9 cellular contexts compared by ENCODE assay signal in the genomic region with DNA sequence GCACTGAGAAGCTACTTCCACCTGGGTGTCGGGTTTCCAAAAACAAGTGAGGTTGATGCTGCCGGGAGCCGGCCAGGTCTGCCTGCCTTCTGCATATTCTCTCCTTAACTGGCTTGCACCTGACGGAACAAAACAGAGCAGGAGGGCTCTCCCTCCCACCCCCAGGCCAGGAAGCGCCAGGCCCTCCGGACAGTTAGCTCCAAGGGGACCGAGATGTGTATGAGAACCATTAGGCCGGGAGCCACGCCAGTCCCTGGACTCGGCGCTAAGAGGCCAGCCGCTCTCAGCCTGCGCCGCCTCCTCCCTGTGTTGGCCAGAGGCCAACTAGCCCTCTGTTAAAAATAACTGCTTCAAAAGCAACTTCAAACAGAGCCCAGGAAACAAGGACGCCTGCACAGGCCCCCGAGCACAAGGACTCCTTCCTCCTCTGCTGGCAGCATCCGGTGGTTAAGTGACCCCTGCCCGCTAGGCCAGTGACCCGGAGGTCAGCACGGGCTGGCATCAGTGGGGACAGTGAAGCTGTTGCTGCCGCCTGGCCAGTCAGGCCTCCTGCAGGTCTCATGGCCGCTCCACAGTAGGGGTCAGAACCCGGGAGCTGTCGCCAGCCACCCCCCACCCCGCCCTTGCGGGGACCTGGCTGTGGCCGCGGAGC.
DNase-seq lines count a peak whose midpoint lies in the region; ATAC-seq, FAIRE-seq and TF ChIP-seq lines count a peak whose summit lies in the region.
"Had no signal": no experiment of that assay in that cellular context is flagged by ENCODE, and none has a peak within 500 bp of the region (broad histone marks: within the 10 kb centered on the region; RNA-seq: fewer than 3 reads in every experiment).

No MANE protein-coding gene starts in this region.

- no peak for TF ChIP-seq POLR2A in Peyer's patch (IDR thresholded peaks at IDR 0.05)
- TF ChIP-seq POLR2A in prostate gland (IDR thresholded peaks at IDR 0.05): no peak

- peak overlapping the region; percentile 95 for H3K27ac ChIP-seq in GM23338 (ENCODE audit: low read depth)
- H3K27ac ChIP-seq in Peyer's patch: peak overlapping the region in 2 of 4 donors; percentile 35 to 36
- no peak overlapping the region for H3K27ac ChIP-seq in prostate gland
- H3K27ac ChIP-seq in CD8-positive, alpha-beta memory T cell (ENCODE audit: low read depth, low read length): no peak overlapping the region

- FAIRE-seq in RCC 7860 (lab: Jason Lieb, UNC): no peak

- H3K79me2 ChIP-seq in GM23338 (replicated peaks; ENCODE audit: insufficient read depth): no peaks in the 10 kb centered on the region

- H4K20me1 ChIP-seq in GM23338 (replicated peaks; ENCODE audit: insufficient read depth): no peaks in the 10 kb centered on the region

- intact Hi-C loops in cardiac septum (cut with DNase I): loop anchor here (5.0 kb wide), 1 partner anchor 107 kb away; a partner anchor contains a TSS
- intact Hi-C loops in prostate gland (cut with DNase I): no loop called here
- intact Hi-C loops in activated naive CD4-positive, alpha-beta T cell treated with anti-CD3 and anti-CD28 coated beads for 36 hours (cut with micrococcal nuclease): no loop called here

- POLR2A ChIA-PET in CD8-positive, alpha-beta memory T cell (lab: Charles Lee): no interaction called here

- H3K9me3 Mint-ChIP-seq in GM23338: peaks cover 24% of the 10 kb centered on the region
- peaks cover 0 to 8% (median 6%) of the 10 kb centered on the region in 5 donors for H3K9me3 Mint-ChIP-seq in CD8-positive, alpha-beta memory T cell
- peaks cover 8% of the 10 kb centered on the region for H3K9me3 Mint-ChIP-seq in activated naive CD4-positive, alpha-beta T cell treated with anti-CD3 and anti-CD28 coated beads for 36 hours

- peaks cover 7% of the 10 kb centered on the region; the same call in 1 of the 2 replicates for H3F3A ChIP-seq in GM23338 (replicated peaks; ENCODE audit: low read depth)

- peak; percentile 72 for ATAC-seq in GM23338
- ATAC-seq in HG03521 (IDR thresholded peaks at IDR 0.05; ENCODE audit: unreplicated experiment): no peak
- ATAC-seq: Panc1 had no signal

- peak overlapping the region; percentile 63 for H3K4me2 ChIP-seq in GM23338

- H3K4me3 ChIP-seq in GM23338: no peak overlapping the region
- no peak overlapping the region for H3K4me3 ChIP-seq in Peyer's patch
- no peak overlapping the region for H3K4me3 ChIP-seq in prostate gland
- no peak overlapping the region for H3K4me3 ChIP-seq in CD8-positive, alpha-beta memory T cell (ENCODE audit: low read length)

- peak overlapping the region; percentile 97 for H3K27ac Mint-ChIP-seq in GM23338
- H3K27ac Mint-ChIP-seq in CD8-positive, alpha-beta memory T cell: no peak overlapping the region
- H3K27ac Mint-ChIP-seq in activated naive CD4-positive, alpha-beta T cell treated with anti-CD3 and anti-CD28 coated beads for 36 hours: no peak overlapping the region

- no peaks in the 10 kb centered on the region for H3K36me3 ChIP-seq in GM23338 (ENCODE audit: insufficient read depth)
- no peaks in the 10 kb centered on the region for H3K36me3 ChIP-seq in Peyer's patch
- H3K36me3 ChIP-seq in prostate gland: no peaks in the 10 kb centered on the region
- no peaks in the 10 kb centered on the region for H3K36me3 ChIP-seq in CD8-positive, alpha-beta memory T cell (ENCODE audit: insufficient read depth, low read length)

- H3K4me1 Mint-ChIP-seq in GM23338: peaks cover 58% of the 10 kb centered on the region
- H3K4me1 Mint-ChIP-seq in CD8-positive, alpha-beta memory T cell: peaks cover 0 to 11% (median 10%) of the 10 kb centered on the region in 3 donors
- H3K4me1 Mint-ChIP-seq in activated naive CD4-positive, alpha-beta T cell treated with anti-CD3 and anti-CD28 coated beads for 36 hours (ENCODE audit: low read depth): no peaks in the 10 kb centered on the region

- CTCF ChIA-PET in CD8-positive, alpha-beta memory T cell (lab: Charles Lee): no interaction called here
- CTCF ChIA-PET in activated naive CD4-positive, alpha-beta T cell treated with anti-CD3 and anti-CD28 coated beads for 36 hours (lab: Charles Lee): no interaction called here

- peaks cover 0 to 5% (median 0%) of the 10 kb centered on the region in 4 donors for H3K9me3 ChIP-seq in Peyer's patch
- no peaks in the 10 kb centered on the region for H3K9me3 ChIP-seq in prostate gland
- no peaks in the 10 kb centered on the region for H3K9me3 ChIP-seq in CD8-positive, alpha-beta memory T cell (ENCODE audit: low read length)

- H3K4me1 ChIP-seq in GM23338 (ENCODE audit: insufficient read depth) (peaks cover 28% of the 10 kb centered on the region), Peyer's patch (no peaks in the 10 kb centered on the region), prostate gland (replicated peaks) (peaks cover 5% of the 10 kb centered on the region)
- H3K4me1 ChIP-seq in CD8-positive, alpha-beta memory T cell (ENCODE audit: insufficient read depth, low read length): no peaks in the 10 kb centered on the region

- no peak overlapping the region for H2AFZ ChIP-seq in GM23338

- no peaks in the 10 kb centered on the region for H3K9me2 ChIP-seq in GM23338 (ENCODE audit: insufficient read depth)

- no peaks in the 10 kb centered on the region for H3K27me3 ChIP-seq in GM23338 (ENCODE audit: insufficient read depth)
- no peaks in the 10 kb centered on the region for H3K27me3 ChIP-seq in Peyer's patch
- H3K27me3 ChIP-seq in prostate gland (replicated peaks; ENCODE audit: insufficient read depth): no peaks in the 10 kb centered on the region
- no peaks in the 10 kb centered on the region for H3K27me3 ChIP-seq in CD8-positive, alpha-beta memory T cell (ENCODE audit: insufficient read depth, low read length, poor library complexity, severe bottlenecking)

- DNase-seq in GM23338 (ENCODE audit: low spot score) (peak; percentile 88), Peyer's patch (peak in 2 of 3 donors; percentile 17 to 64), cardiac septum (ENCODE audit: low spot score) (peak; percentile 90), prostate gland (ENCODE audit: low spot score) (peak; percentile 35), RCC 7860 (ENCODE audit: low spot score) (no peak)
- no peak for DNase-seq in CD8-positive, alpha-beta memory T cell
- DNase-seq in activated naive CD4-positive, alpha-beta T cell treated with anti-CD3 and anti-CD28 coated beads for 36 hours: no peak

- TF ChIP-seq CTCF in GM23338 (conservative IDR thresholded peaks at IDR 0.05; ENCODE audit: low read depth in 2 of 2) (no peak), Peyer's patch (IDR thresholded peaks at IDR 0.05) (no peak), prostate gland (IDR thresholded peaks at IDR 0.05) (no peak)

- H3K4me3 Mint-ChIP-seq in GM23338: peak overlapping the region; percentile 52; the same call in 1 of the 3 replicates
- no peak overlapping the region for H3K4me3 Mint-ChIP-seq in CD8-positive, alpha-beta memory T cell
- no peak overlapping the region for H3K4me3 Mint-ChIP-seq in activated naive CD4-positive, alpha-beta T cell treated with anti-CD3 and anti-CD28 coated beads for 36 hours

- 21% methylated on average over 18 of the region's 28 CpGs for WGBS in prostate gland

- peaks cover 19% of the 10 kb centered on the region for H3K36me3 Mint-ChIP-seq in GM23338 (ENCODE audit: low read depth)
- H3K36me3 Mint-ChIP-seq in CD8-positive, alpha-beta memory T cell: peaks cover 2 to 17% (median 8%) of the 10 kb centered on the region in 3 donors
- peaks cover 2% of the 10 kb centered on the region for H3K36me3 Mint-ChIP-seq in activated naive CD4-positive, alpha-beta T cell treated with anti-CD3 and anti-CD28 coated beads for 36 hours (ENCODE audit: low read depth)

- H3K27me3 Mint-ChIP-seq in GM23338 (ENCODE audit: insufficient read depth, low read depth, poor library complexity): peaks cover 22% of the 10 kb centered on the region
- peaks cover 0 to 8% of the 10 kb centered on the region in 2 donors for H3K27me3 Mint-ChIP-seq in CD8-positive, alpha-beta memory T cell
- H3K27me3 Mint-ChIP-seq in activated naive CD4-positive, alpha-beta T cell treated with anti-CD3 and anti-CD28 coated beads for 36 hours (ENCODE audit: low read depth): no peaks in the 10 kb centered on the region

TF ChIP-seq in GM23338, 12 proteins besides CTCF, POLR2A, EP300 and RAD21:
- TF ChIP-seq EZH2 (IDR thresholded peaks at IDR 0.05; ENCODE audit: low read depth, unreplicated experiment): no peak
- peak; percentile 15; the same call in 1 of the 2 replicates for TF ChIP-seq POLR2AphosphoS5 (IDR thresholded peaks at IDR 0.05; ENCODE audit: low read depth)

Comparison
In these comparisons a context has a peak if more than half of its experiments do, and no peak if none do; other contexts are left out.
1. DNase-seq: peak in GM23338 (single experiment), Peyer's patch (2 of 3), cardiac septum (single experiment) and prostate gland (single experiment); none in RCC 7860 (single experiment), CD8-positive, alpha-beta memory T cell (0 of 5) and activated naive CD4-positive, alpha-beta T cell treated with anti-CD3 and anti-CD28 coated beads for 36 hours (single experiment).